In genomic region chr1:233025156-233025555, GRCh38 we compare ENCODE assay signal across 8 cellular contexts.
DNase-seq lines count a peak whose midpoint lies in the region; TF ChIP-seq lines count a peak whose summit lies in the region.

No MANE protein-coding gene starts in this region.

- H3K4me1 Mint-ChIP-seq in nephron: peaks cover 42% of the 10 kb centered on the region

- no peaks in the 10 kb centered on the region for H3K27me3 ChIP-seq in dorsolateral prefrontal cortex

- intact Hi-C loops in dorsolateral prefrontal cortex (cut with DNase I): loop anchor here in 1 of 2 donors (10.0 kb wide), 1 partner anchor 390 kb away; the partner anchor contains the start of gene SIPA1L2

- no peaks in the 10 kb centered on the region for H3K27me3 Mint-ChIP-seq in nephron (ENCODE audit: low read depth)

- H3K9me3 Mint-ChIP-seq in nephron: no peaks in the 10 kb centered on the region

- no peak overlapping the region for H3K4me3 Mint-ChIP-seq in nephron

- TF ChIP-seq CTCF in 22Rv1 (IDR thresholded peaks at IDR 0.05): peak; percentile 73
- peak; percentile 15; the same call in 1 of the 2 replicates for TF ChIP-seq CTCF in GM12874 (IDR thresholded peaks at IDR 0.05; ENCODE audit: insufficient read depth, low read depth, low read length)
- peak in 50 of 56 donors; percentile 15 to 71 (median 47) for TF ChIP-seq CTCF in dorsolateral prefrontal cortex (IDR thresholded peaks at IDR 0.05 in 54 of 56, conservative IDR thresholded peaks at IDR 0.05 in 2 of 56; ENCODE audit: low read depth in 1 of 56, partially characterized antibody in 56 of 56)
- peak; percentile 37 to 62 (median 40) for TF ChIP-seq CTCF in nephron (IDR thresholded peaks at IDR 0.05; ENCODE audit: unreplicated experiment in 3 of 3)

- H3K27ac ChIP-seq in 22Rv1 (no peak overlapping the region), dorsolateral prefrontal cortex (no peak overlapping the region)

- H3K27ac Mint-ChIP-seq in nephron: no peak overlapping the region

- no peak overlapping the region for H3K4me3 ChIP-seq in dorsolateral prefrontal cortex

- DNase-seq in NCI-H82 treated with DMSO at 0.1 percent for 48 hours (lab: John Stamatoyannopoulos, UW; ENCODE audit: unreplicated experiment): peak; percentile 35
- DNase-seq in dorsolateral prefrontal cortex: peak in 5 of 10 donors; percentile 36 to 61 (median 51)
- no peak for DNase-seq in NOMO-1 treated with dmso at 0.1 percent for 144 hours (lab: John Stamatoyannopoulos, UW; ENCODE audit: unreplicated experiment)
- DNase-seq in NCI-H1105 treated with DMSO at 0.1 percent for 48 hours (lab: John Stamatoyannopoulos, UW): no peak
- no peak for DNase-seq in activated CD8-positive, alpha-beta memory T cell treated with anti-CD3 and anti-CD28 coated beads, Interleukin-2, amount 50 U/mL, for 4 hours

- no peaks in the 10 kb centered on the region for H3K36me3 Mint-ChIP-seq in nephron (ENCODE audit: low read depth)

Comparison
In these comparisons a context has a peak if more than half of its experiments do, and no peak if none do; other contexts are left out.
1. CTCF ChIP-seq: peak in every context shown above with its lines; median percentile 73 in 22Rv1; 47 in dorsolateral prefrontal cortex; 40 in nephron; 15 in GM12874.